ENCODE assay signal across 15 cellular contexts in genomic region chr4:112522389-112522788, GRCh38. TPM values are rescaled to one million over a fixed set of nuclear protein-coding genes. Genes with fewer than 3 reads are reported as not detected.
DNase-seq lines count a peak whose midpoint lies in the region; ATAC-seq and TF ChIP-seq lines count a peak whose summit lies in the region.
"Had no signal": no experiment of that assay in that cellular context is flagged by ENCODE, and none has a peak within 500 bp of the region (broad histone marks: within the 10 kb centered on the region; RNA-seq: fewer than 3 reads in every experiment).

No MANE protein-coding gene starts in this region.

- peaks cover 5% of the 10 kb centered on the region for H3K36me3 Mint-ChIP-seq in activated naive CD4-positive, alpha-beta T cell treated with anti-CD3 and anti-CD28 coated beads, Interleukin-2, amount 10 ng/mL, durations not matched to agents 7 days and 5 days
- no peaks in the 10 kb centered on the region for H3K36me3 Mint-ChIP-seq in glutamatergic neuron (ENCODE audit: unreplicated experiment)
- H3K36me3 Mint-ChIP-seq in stimulated activated memory B cell treated with anti-CD40 and anti-IgM and Interleukin-4, amounts not matched to agents 10 μg/mL and 1 μg/mL and 100 μg/mL, for 72 hours, result no peaks in the 10 kb centered on the region
- H3K36me3 Mint-ChIP-seq in chondrocyte (ENCODE audit: low read depth), result peaks cover 9% of the 10 kb centered on the region

- peaks cover 90% of the 10 kb centered on the region for H3K27me3 Mint-ChIP-seq in activated naive CD4-positive, alpha-beta T cell treated with anti-CD3 and anti-CD28 coated beads, Interleukin-2, amount 10 ng/mL, durations not matched to agents 7 days and 5 days
- H3K27me3 Mint-ChIP-seq in glutamatergic neuron (ENCODE audit: unreplicated experiment), result peaks cover 26% of the 10 kb centered on the region
- peaks cover 69% of the 10 kb centered on the region for H3K27me3 Mint-ChIP-seq in stimulated activated memory B cell treated with anti-CD40 and anti-IgM and Interleukin-4, amounts not matched to agents 10 μg/mL and 1 μg/mL and 100 μg/mL, for 72 hours
- H3K27me3 Mint-ChIP-seq in chondrocyte (ENCODE audit: low read depth), result peaks cover 83% of the 10 kb centered on the region

- H3K27me3 ChIP-seq in OCI-LY1 (ENCODE audit: insufficient read depth, low read length), result no peaks in the 10 kb centered on the region; the same call in 1 of the 2 replicates

- peaks cover 21% of the 10 kb centered on the region for H3K4me1 ChIP-seq in OCI-LY1 (ENCODE audit: insufficient read depth, low read length, severe bottlenecking)

- no peaks in the 10 kb centered on the region for H3K9me3 ChIP-seq in OCI-LY1 (ENCODE audit: low read length)
- H3K9me3 ChIP-seq: thoracic aorta had no signal

- H3F3A ChIP-seq in OCI-LY1 (ENCODE audit: insufficient read depth, low read length), result no peaks in the 10 kb centered on the region

- ATAC-seq in stimulated activated memory B cell treated with anti-CD40 and anti-IgM and Interleukin-4, amounts not matched to agents 10 μg/mL and 1 μg/mL and 100 μg/mL, for 72 hours, result no peak
- no peak for ATAC-seq in GM21423 (IDR thresholded peaks at IDR 0.05; ENCODE audit: unreplicated experiment)
- no peak for ATAC-seq in GM18505 (IDR thresholded peaks at IDR 0.05; ENCODE audit: unreplicated experiment)

- no peak overlapping the region for H3K27ac Mint-ChIP-seq in activated naive CD4-positive, alpha-beta T cell treated with anti-CD3 and anti-CD28 coated beads, Interleukin-2, amount 10 ng/mL, durations not matched to agents 7 days and 5 days
- H3K27ac Mint-ChIP-seq in glutamatergic neuron (ENCODE audit: unreplicated experiment) (no peak overlapping the region), chondrocyte (ENCODE audit: unreplicated experiment) (no peak overlapping the region)
- H3K27ac Mint-ChIP-seq in stimulated activated memory B cell treated with anti-CD40 and anti-IgM and Interleukin-4, amounts not matched to agents 10 μg/mL and 1 μg/mL and 100 μg/mL, for 72 hours, result no peak overlapping the region
- H3K27ac Mint-ChIP-seq: H9 had no signal

- H3K9me2 ChIP-seq in OCI-LY1 (ENCODE audit: low read depth, low read length), result no peaks in the 10 kb centered on the region

- no peak overlapping the region for H3K27ac ChIP-seq in OCI-LY1 (ENCODE audit: low read depth, low read length, poor library complexity, severe bottlenecking)

- TF ChIP-seq POLR2A in GM18505 (IDR thresholded peaks at IDR 0.05; ENCODE audit: borderline replicate concordance, extremely low read depth, insufficient read depth, insufficient read length), result no peak

- no peaks in the 10 kb centered on the region for H3K36me3 ChIP-seq in OCI-LY1 (ENCODE audit: insufficient read depth, low read length)
- H3K36me3 ChIP-seq: thoracic aorta had no signal

- no peaks in the 10 kb centered on the region for H3K79me2 ChIP-seq in OCI-LY1 (ENCODE audit: insufficient read depth, low read length)

- H3K4me3 Mint-ChIP-seq in activated naive CD4-positive, alpha-beta T cell treated with anti-CD3 and anti-CD28 coated beads, Interleukin-2, amount 10 ng/mL, durations not matched to agents 7 days and 5 days, result peak overlapping the region; percentile 4
- H3K4me3 Mint-ChIP-seq in glutamatergic neuron (ENCODE audit: unreplicated experiment), result peak overlapping the region; percentile 36
- peak overlapping the region; percentile 73 for H3K4me3 Mint-ChIP-seq in stimulated activated memory B cell treated with anti-CD40 and anti-IgM and Interleukin-4, amounts not matched to agents 10 μg/mL and 1 μg/mL and 100 μg/mL, for 72 hours
- no peak overlapping the region for H3K4me3 Mint-ChIP-seq in chondrocyte (ENCODE audit: unreplicated experiment)

- peaks cover 59% of the 10 kb centered on the region for H3K4me1 Mint-ChIP-seq in activated naive CD4-positive, alpha-beta T cell treated with anti-CD3 and anti-CD28 coated beads, Interleukin-2, amount 10 ng/mL, durations not matched to agents 7 days and 5 days
- H3K4me1 Mint-ChIP-seq in glutamatergic neuron (ENCODE audit: low read depth, unreplicated experiment) (peaks cover 24% of the 10 kb centered on the region), chondrocyte (ENCODE audit: low read depth) (peaks cover 15% of the 10 kb centered on the region)
- H3K4me1 Mint-ChIP-seq in stimulated activated memory B cell treated with anti-CD40 and anti-IgM and Interleukin-4, amounts not matched to agents 10 μg/mL and 1 μg/mL and 100 μg/mL, for 72 hours, result peaks cover 39% of the 10 kb centered on the region

- H3K9ac ChIP-seq in OCI-LY1 (ENCODE audit: low read length), result no peak overlapping the region

- CTCF ChIA-PET in activated naive CD4-positive, alpha-beta T cell treated with anti-CD3 and anti-CD28 coated beads, Interleukin-2, amount 10 ng/mL, durations not matched to agents 7 days and 5 days (lab: Charles Lee), result interaction anchor here (0.8 to 3.9 kb wide), 6 partner anchors 10 to 423 kb away, joined by 3 to 16 read pairs (median 10); no protein-coding TSS in a partner anchor

- no peaks in the 10 kb centered on the region for H4K20me1 ChIP-seq in OCI-LY1 (ENCODE audit: insufficient read depth, low read length)

- no peak for DNase-seq in activated naive CD4-positive, alpha-beta T cell treated with anti-CD3 and anti-CD28 coated beads, Interleukin-2, amount 10 ng/mL, durations not matched to agents 7 days and 5 days
- DNase-seq in activated naive CD4-positive, alpha-beta T cell (lab: John Stamatoyannopoulos, UW), result no peak
- DNase-seq in glutamatergic neuron (no peak), chondrocyte (ENCODE audit: low spot score) (no peak)
- DNase-seq: NCI-H1417 treated with DMSO at 0.1 percent for 48 hours; NK-92 treated with Interleukin-12 subunit alpha and Interleukin-12 subunit beta, amount 100 ng/mL, for 24 hours had no signal

- TF ChIP-seq CTCF in OCI-LY1 (IDR thresholded peaks at IDR 0.05; ENCODE audit: low read length) (no peak), glutamatergic neuron (IDR thresholded peaks at IDR 0.05; ENCODE audit: partially characterized antibody, unreplicated experiment) (no peak), chondrocyte (IDR thresholded peaks at IDR 0.05) (no peak)

- peaks cover 3% of the 10 kb centered on the region for H3K9me3 Mint-ChIP-seq in activated naive CD4-positive, alpha-beta T cell treated with anti-CD3 and anti-CD28 coated beads, Interleukin-2, amount 10 ng/mL, durations not matched to agents 7 days and 5 days
- peaks cover 8% of the 10 kb centered on the region for H3K9me3 Mint-ChIP-seq in glutamatergic neuron (ENCODE audit: unreplicated experiment)
- no peaks in the 10 kb centered on the region for H3K9me3 Mint-ChIP-seq in stimulated activated memory B cell treated with anti-CD40 and anti-IgM and Interleukin-4, amounts not matched to agents 10 μg/mL and 1 μg/mL and 100 μg/mL, for 72 hours
- peaks cover 12% of the 10 kb centered on the region for H3K9me3 Mint-ChIP-seq in chondrocyte (ENCODE audit: low read depth)

- H3K4me3 ChIP-seq in OCI-LY1 (ENCODE audit: low read depth, low read length, poor library complexity, severe bottlenecking), result peak overlapping the region; percentile 56

- peak overlapping the region; percentile 81; the same call in 1 of the 2 replicates for H3K4me2 ChIP-seq in OCI-LY1 (ENCODE audit: low read length)

- H2AFZ ChIP-seq in OCI-LY1 (ENCODE audit: low read length), result no peak overlapping the region

RNA-seq across cellular contexts. Expression of gene NEUROG2, which starts 6.4 kb away (rescaled TPM):
- total RNA-seq in glutamatergic neuron (ENCODE audit: unreplicated experiment), result 7.3 TPM
- total RNA-seq in chondrocyte, result not detected in 3 replicates
- total RNA-seq: astrocyte, epithelial cell of proximal tubule, H9, right cardiac atrium, thoracic aorta had no signal
